In the genomic region with DNA sequence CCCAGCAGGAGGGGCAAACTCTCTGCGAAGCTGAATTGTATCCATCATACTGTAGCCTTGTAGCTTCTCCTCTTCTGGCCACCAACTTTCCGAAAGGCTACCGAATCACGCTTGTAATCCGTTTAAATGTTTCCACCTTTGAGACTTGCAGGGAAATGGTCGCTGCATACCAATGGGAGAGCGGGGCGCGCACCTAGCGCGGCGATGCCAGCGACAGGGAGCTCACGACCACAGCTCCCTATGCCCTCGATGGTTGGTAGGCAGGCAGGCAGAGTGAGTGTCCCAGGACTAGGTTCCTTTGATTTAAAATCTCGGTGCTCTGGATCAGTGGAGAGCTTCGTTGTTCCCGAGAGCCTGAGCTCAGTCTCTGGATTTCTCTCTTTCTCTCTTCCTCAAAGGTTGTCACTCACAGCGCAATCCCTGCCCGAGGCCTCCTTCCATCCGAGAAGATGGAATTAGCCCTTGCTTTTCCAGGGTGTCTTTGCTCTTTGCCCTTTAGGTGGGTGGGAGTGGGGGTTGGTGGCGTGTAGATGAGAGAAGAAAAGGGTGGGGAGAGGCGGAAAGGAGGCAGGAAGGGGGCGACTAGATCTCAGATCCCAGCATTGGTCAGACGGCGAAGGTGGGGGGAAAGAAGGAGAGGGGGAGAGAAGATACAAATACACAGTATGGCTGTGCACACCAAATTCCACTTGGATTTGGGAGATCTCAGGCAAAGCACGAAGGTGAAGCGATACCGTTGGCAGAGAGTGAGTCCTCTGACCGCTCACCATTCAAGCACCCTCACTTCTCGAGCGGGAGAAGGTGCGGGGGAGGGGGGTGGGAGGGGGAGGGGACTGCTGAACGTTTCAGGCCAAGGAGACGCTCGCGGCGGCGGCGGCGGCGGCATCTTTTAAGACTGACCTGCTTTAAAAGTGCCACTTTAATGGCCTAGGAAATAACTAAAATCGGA, we compare ENCODE assay signal across 8 cellular contexts. TPM values are rescaled to one million over a fixed set of nuclear protein-coding genes. Genes with fewer than 3 reads are reported as not detected.
DNase-seq lines count a peak whose midpoint lies in the region; ATAC-seq, FAIRE-seq and TF ChIP-seq lines count a peak whose summit lies in the region.
"Had no signal": no experiment of that assay in that cellular context is flagged by ENCODE, and none has a peak within 500 bp of the region (broad histone marks: within the 10 kb centered on the region; RNA-seq: fewer than 3 reads in every experiment).

A gene with protein sequence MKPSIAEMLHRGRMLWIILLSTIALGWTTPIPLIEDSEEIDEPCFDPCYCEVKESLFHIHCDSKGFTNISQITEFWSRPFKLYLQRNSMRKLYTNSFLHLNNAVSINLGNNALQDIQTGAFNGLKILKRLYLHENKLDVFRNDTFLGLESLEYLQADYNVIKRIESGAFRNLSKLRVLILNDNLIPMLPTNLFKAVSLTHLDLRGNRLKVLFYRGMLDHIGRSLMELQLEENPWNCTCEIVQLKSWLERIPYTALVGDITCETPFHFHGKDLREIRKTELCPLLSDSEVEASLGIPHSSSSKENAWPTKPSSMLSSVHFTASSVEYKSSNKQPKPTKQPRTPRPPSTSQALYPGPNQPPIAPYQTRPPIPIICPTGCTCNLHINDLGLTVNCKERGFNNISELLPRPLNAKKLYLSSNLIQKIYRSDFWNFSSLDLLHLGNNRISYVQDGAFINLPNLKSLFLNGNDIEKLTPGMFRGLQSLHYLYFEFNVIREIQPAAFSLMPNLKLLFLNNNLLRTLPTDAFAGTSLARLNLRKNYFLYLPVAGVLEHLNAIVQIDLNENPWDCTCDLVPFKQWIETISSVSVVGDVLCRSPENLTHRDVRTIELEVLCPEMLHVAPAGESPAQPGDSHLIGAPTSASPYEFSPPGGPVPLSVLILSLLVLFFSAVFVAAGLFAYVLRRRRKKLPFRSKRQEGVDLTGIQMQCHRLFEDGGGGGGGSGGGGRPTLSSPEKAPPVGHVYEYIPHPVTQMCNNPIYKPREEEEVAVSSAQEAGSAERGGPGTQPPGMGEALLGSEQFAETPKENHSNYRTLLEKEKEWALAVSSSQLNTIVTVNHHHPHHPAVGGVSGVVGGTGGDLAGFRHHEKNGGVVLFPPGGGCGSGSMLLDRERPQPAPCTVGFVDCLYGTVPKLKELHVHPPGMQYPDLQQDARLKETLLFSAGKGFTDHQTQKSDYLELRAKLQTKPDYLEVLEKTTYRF (minus strand): TSS at position 757 of the 949 bp plus-strand sequence. CDS start 5,554 bp downstream, outside the sequence.

- no peaks in the 10 kb centered on the region for H3K36me3 Mint-ChIP-seq in HFFc6 (ENCODE audit: low read depth)
- peaks cover 2% of the 10 kb centered on the region for H3K36me3 Mint-ChIP-seq in activated T-helper 1 cell treated with anti-CD3 and anti-CD28 coated beads, Interleukin-12 subunit alpha, Interleukin-12 subunit beta, Interleukin-2, Interleukin-4 antibody, amounts not matched to agents 30 ng/mL and 10 ng/mL and 1 ng/mL, durations not matched to agents 14 hours and 24 hours and 36 hours (ENCODE audit: low read depth)

- no peak for FAIRE-seq in GM12892 (lab: Jason Lieb, UNC)

- no peak for TF ChIP-seq CTCF in HFFc6 (IDR thresholded peaks at IDR 0.05)

- H3K4me3 ChIP-seq in iPS-11a (ENCODE audit: low read depth, low read length) (peak within 1 kb of the TSS; percentile 61), skeletal muscle satellite cell (ENCODE audit: low read length) (peak within 1 kb of the TSS; percentile 59)

- no peak within 1 kb of the TSS for H3K9ac ChIP-seq in skeletal muscle satellite cell (ENCODE audit: low read depth, low read length)

- peaks cover 46% of the 10 kb centered on the region for H3K27me3 ChIP-seq in skeletal muscle satellite cell (ENCODE audit: control insufficient read depth, insufficient read depth, low read length)

- H3K4me2 ChIP-seq in skeletal muscle satellite cell (ENCODE audit: low read length) = peak within 1 kb of the TSS; percentile 77

- H3K9me3 Mint-ChIP-seq in HFFc6 = no peaks in the 10 kb centered on the region
- H3K9me3 Mint-ChIP-seq in activated T-helper 1 cell treated with anti-CD3 and anti-CD28 coated beads, Interleukin-12 subunit alpha, Interleukin-12 subunit beta, Interleukin-2, Interleukin-4 antibody, amounts not matched to agents 30 ng/mL and 10 ng/mL and 1 ng/mL, durations not matched to agents 14 hours and 24 hours and 36 hours = no peaks in the 10 kb centered on the region

- no peak for ATAC-seq in GM18873 (IDR thresholded peaks at IDR 0.05; ENCODE audit: low FRiP score, unreplicated experiment)
- ATAC-seq in GM18519 (IDR thresholded peaks at IDR 0.05; ENCODE audit: low FRiP score, unreplicated experiment) = no peak

- DNase-seq in HFFc6 (no peak), GM12892 (ENCODE audit: insufficient read length) (no peak)
- no peak for DNase-seq in activated T-helper 1 cell treated with anti-CD3 and anti-CD28 coated beads, Interleukin-12 subunit alpha, Interleukin-12 subunit beta, Interleukin-2, Interleukin-4 antibody, amounts not matched to agents 30 ng/mL and 10 ng/mL and 1 ng/mL, durations not matched to agents 14 hours and 24 hours and 36 hours (ENCODE audit: low spot score)

- H3K4me3 Mint-ChIP-seq in HFFc6 = peak within 1 kb of the TSS; percentile 44; the same call in 1 of the 2 replicates
- peak within 1 kb of the TSS; percentile 46 for H3K4me3 Mint-ChIP-seq in activated T-helper 1 cell treated with anti-CD3 and anti-CD28 coated beads, Interleukin-12 subunit alpha, Interleukin-12 subunit beta, Interleukin-2, Interleukin-4 antibody, amounts not matched to agents 30 ng/mL and 10 ng/mL and 1 ng/mL, durations not matched to agents 14 hours and 24 hours and 36 hours

- H3K4me1 Mint-ChIP-seq in HFFc6 (ENCODE audit: low read depth) = peaks cover 19% of the 10 kb centered on the region; the same call in 1 of the 2 replicates
- no peaks in the 10 kb centered on the region for H3K4me1 Mint-ChIP-seq in activated T-helper 1 cell treated with anti-CD3 and anti-CD28 coated beads, Interleukin-12 subunit alpha, Interleukin-12 subunit beta, Interleukin-2, Interleukin-4 antibody, amounts not matched to agents 30 ng/mL and 10 ng/mL and 1 ng/mL, durations not matched to agents 14 hours and 24 hours and 36 hours (ENCODE audit: low read depth)

- TF ChIP-seq POLR2A in GM12892 (IDR thresholded peaks at IDR 0.05; ENCODE audit: low read depth, low read length) = no peak

- no peaks in the 10 kb centered on the region for H3K4me1 ChIP-seq in skeletal muscle satellite cell (ENCODE audit: control insufficient read depth, insufficient read depth, low read length)

- intact Hi-C loops in activated T-helper 1 cell treated with anti-CD3 and anti-CD28 coated beads, Interleukin-12 subunit alpha, Interleukin-12 subunit beta, Interleukin-2, Interleukin-4 antibody, amounts not matched to agents 30 ng/mL and 10 ng/mL and 1 ng/mL, durations not matched to agents 14 hours and 24 hours and 36 hours (cut with micrococcal nuclease) = no loop called here

- H3K27me3 Mint-ChIP-seq in HFFc6 (ENCODE audit: insufficient read depth) = peaks cover 31% of the 10 kb centered on the region
- H3K27me3 Mint-ChIP-seq in activated T-helper 1 cell treated with anti-CD3 and anti-CD28 coated beads, Interleukin-12 subunit alpha, Interleukin-12 subunit beta, Interleukin-2, Interleukin-4 antibody, amounts not matched to agents 30 ng/mL and 10 ng/mL and 1 ng/mL, durations not matched to agents 14 hours and 24 hours and 36 hours (ENCODE audit: insufficient read depth) = peaks cover 58% of the 10 kb centered on the region

- peaks cover 3% of the 10 kb centered on the region for H3K9me3 ChIP-seq in skeletal muscle satellite cell (replicated peaks; ENCODE audit: low read length)

- H3K27ac Mint-ChIP-seq in HFFc6 = no peak within 1 kb of the TSS
- H3K27ac Mint-ChIP-seq in activated T-helper 1 cell treated with anti-CD3 and anti-CD28 coated beads, Interleukin-12 subunit alpha, Interleukin-12 subunit beta, Interleukin-2, Interleukin-4 antibody, amounts not matched to agents 30 ng/mL and 10 ng/mL and 1 ng/mL, durations not matched to agents 14 hours and 24 hours and 36 hours = no peak within 1 kb of the TSS

- H3K36me3 ChIP-seq in skeletal muscle satellite cell (ENCODE audit: insufficient read depth, low read length) = no peaks in the 10 kb centered on the region

RNA-seq across cellular contexts. Expression of the gene that starts here (rescaled TPM):
- total RNA-seq in HFFc6 (2021; fragmentation: NEBNext Ultra II Directional; extraction: Animal tissue kit (Norgen Biotek cat#: 25700)) = not detected
- total RNA-seq in activated T-helper 1 cell treated with anti-CD3 and anti-CD28 coated beads, Interleukin-12 subunit alpha, Interleukin-12 subunit beta, Interleukin-2, Interleukin-4 antibody, amounts not matched to agents 30 ng/mL and 10 ng/mL and 1 ng/mL, durations not matched to agents 14 hours and 24 hours and 36 hours = not detected in 2 replicates
- not detected in 2 replicates for total RNA-seq in skeletal muscle satellite cell (2012; rRNA removed)
- not detected for polyA plus RNA-seq in GM12892 (2012; ENCODE audit: missing spikeins)
- total RNA-seq: glomerular endothelial cell had no signal
